In the genomic region with DNA sequence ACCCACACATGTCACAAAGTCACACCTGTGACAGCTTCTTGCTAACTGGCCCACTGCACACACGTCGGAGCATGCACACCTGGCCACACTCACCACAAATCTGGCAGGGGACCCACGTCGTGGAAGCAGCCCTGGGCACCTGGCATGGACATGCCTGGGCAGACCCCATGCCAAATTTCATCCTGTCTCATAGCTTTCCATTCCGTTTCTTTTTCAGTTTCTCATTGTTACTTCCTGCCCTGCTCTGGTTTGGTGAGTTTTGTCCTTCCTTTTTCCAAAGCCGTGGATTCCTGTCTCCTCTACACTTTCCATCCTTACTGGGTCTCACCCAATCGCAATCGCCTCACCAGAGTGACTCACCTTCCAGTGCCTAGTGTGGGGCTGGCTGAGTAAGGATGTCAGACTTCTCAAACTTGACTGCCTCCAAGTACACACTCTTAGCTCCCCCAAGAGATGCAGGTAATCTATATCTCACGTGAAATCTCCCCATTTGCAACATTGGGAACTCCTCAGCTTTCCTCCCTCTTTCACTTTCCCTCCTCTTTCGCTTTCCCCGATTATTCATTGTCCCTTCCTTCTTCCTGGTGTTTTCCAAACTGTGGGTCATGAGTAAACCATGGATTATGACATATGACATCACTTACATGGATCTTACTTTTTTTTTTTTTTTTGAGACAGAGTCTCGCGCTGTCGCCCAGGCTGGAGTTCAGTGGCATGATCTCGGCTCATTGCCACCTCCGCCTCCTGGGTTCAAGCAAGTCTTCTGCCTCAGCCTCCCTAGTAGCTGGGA, we compare ENCODE assay signal across 9 cellular contexts. TPM values are rescaled to one million over a fixed set of nuclear protein-coding genes. Genes with fewer than 3 reads are reported as not detected.
A peak's percentile ranks its signal among the peaks of the same experiment; 100 is the strongest.
DNase-seq lines count a peak whose midpoint lies in the region; ATAC-seq and TF ChIP-seq lines count a peak whose summit lies in the region.
"Had no signal": no experiment of that assay in that cellular context is flagged by ENCODE, and none has a peak within 500 bp of the region (broad histone marks: within the 10 kb centered on the region; RNA-seq: fewer than 3 reads in every experiment).

No MANE protein-coding gene starts in this region.

- no peak for DNase-seq in heart left ventricle
- DNase-seq in cardiac septum (ENCODE audit: low spot score), result no peak
- no peak for DNase-seq in epithelial cell of proximal tubule (ENCODE audit: low read depth)
- no peak for DNase-seq in skeletal muscle cell (ENCODE audit: low read depth)
- no peak for DNase-seq in NCI-H446 treated with DMSO at 0.1 percent for 48 hours (lab: John Stamatoyannopoulos, UW)
- DNase-seq in cerebellar cortex (ENCODE audit: low spot score), result no peak

- peaks cover 0 to 46% (median 21%) of the 10 kb centered on the region in 12 donors for H3K4me1 ChIP-seq in heart left ventricle

- no peak for TF ChIP-seq POLR2A in heart left ventricle (IDR thresholded peaks at IDR 0.05)

- no peak for ATAC-seq in heart left ventricle
- peak; percentile 5 for ATAC-seq in SK-N-SH treated with all-trans-retinoic acid at 6 μM for 48 hours
- no peak for ATAC-seq in HG02759 (IDR thresholded peaks at IDR 0.05; ENCODE audit: unreplicated experiment)

- H3K36me3 ChIP-seq in heart left ventricle, result no peaks in the 10 kb centered on the region

- intact Hi-C loops in heart left ventricle (cut with DNase I), result no loop called here
- intact Hi-C loops in cardiac septum (cut with DNase I), result no loop called here

- 52 to 56% (median 55%) methylated on average over 16 of the region's 16 CpGs for WGBS in heart left ventricle, 4 donors

- H3K27ac ChIP-seq in heart left ventricle, result peak overlapping the region in 7 of 12 donors; percentile 30 to 100 (median 76)

- no peak for TF ChIP-seq CTCF in heart left ventricle (IDR thresholded peaks at IDR 0.05)
- TF ChIP-seq CTCF in epithelial cell of proximal tubule (conservative IDR thresholded peaks at IDR 0.05; ENCODE audit: low read depth, low read length), result no peak

- H3K9me3 ChIP-seq in heart left ventricle, result no peaks in the 10 kb centered on the region

- peak overlapping the region in 4 of 12 donors; percentile 2 to 96 (median 59) for H3K4me3 ChIP-seq in heart left ventricle
- peak overlapping the region; percentile 56 for H3K4me3 ChIP-seq in epithelial cell of proximal tubule (ENCODE audit: low read depth, low read length)
- H3K4me3 ChIP-seq in skeletal muscle cell (ENCODE audit: low read depth, low read length), result peak overlapping the region; percentile 47

- H3K27me3 ChIP-seq in heart left ventricle, result no peaks in the 10 kb centered on the region
- H3K27me3 ChIP-seq: dorsolateral prefrontal cortex had no signal

TF ChIP-seq in SK-N-SH treated with all-trans-retinoic acid at 6 μM for 48 hours, 23 proteins besides CTCF, POLR2A, EP300 and RAD21:
- TF ChIP-seq ZNF70 (CRISPR knock-in tag; IDR thresholded peaks at IDR 0.05) (no peak), ZFP30 (CRISPR knock-in tag; IDR thresholded peaks at IDR 0.05) (no peak), ZFP3 (CRISPR knock-in tag; IDR thresholded peaks at IDR 0.05) (no peak), ESRRG (CRISPR knock-in tag; IDR thresholded peaks at IDR 0.05) (no peak), ZC3H10 (CRISPR knock-in tag; IDR thresholded peaks at IDR 0.05) (no peak), PATZ1 (CRISPR knock-in tag; IDR thresholded peaks at IDR 0.05; ENCODE audit: borderline replicate concordance) (no peak), ARNTL (CRISPR knock-in tag; IDR thresholded peaks at IDR 0.05; ENCODE audit: borderline replicate concordance, low read depth) (no peak), PPARA (CRISPR knock-in tag; IDR thresholded peaks at IDR 0.05; ENCODE audit: borderline replicate concordance) (no peak), ZNF565 (CRISPR knock-in tag; conservative IDR thresholded peaks at IDR 0.05; ENCODE audit: low read depth) (no peak), ZNF8 (CRISPR knock-in tag; IDR thresholded peaks at IDR 0.05) (no peak), CSDC2 (CRISPR knock-in tag; IDR thresholded peaks at IDR 0.05) (no peak)

RNA-seq across cellular contexts. Expression of gene BBC3, which starts 1.6 kb away (rescaled TPM):
- total RNA-seq in heart left ventricle (1 to 10 TPM; 1.9 to 5.4 (median 4.6) TPM), cardiac septum (4.4 TPM), epithelial cell of proximal tubule (8.7 and 16.0 TPM in 2 replicates)
- 1 to 10 TPM; 3.8 to 5.0 TPM for polyA plus RNA-seq in heart left ventricle

RNA-seq across cellular contexts. Expression of gene CCDC9, which starts 23.7 kb away (rescaled TPM):
- total RNA-seq in heart left ventricle (10 to 100 TPM in 8 of 9 donors, 1 to 10 TPM in 1; 6.7 to 23.8 (median 14.9) TPM), cardiac septum (23.1 TPM), epithelial cell of proximal tubule (14.7 and 17.8 TPM in 2 replicates)
- 10 to 100 TPM; 29.5 to 33.3 TPM for polyA plus RNA-seq in heart left ventricle

RNA-seq across cellular contexts. Expression of gene INAFM1, which starts 42.1 kb away (rescaled TPM):
- 10 to 100 TPM in 5 of 9 donors, 1 to 10 TPM in 4; 4.8 to 14.0 (median 10.3) TPM for total RNA-seq in heart left ventricle
- 1 to 10 TPM; 7.4 to 8.3 TPM for polyA plus RNA-seq in heart left ventricle
- 18.0 TPM for total RNA-seq in cardiac septum
- 3.0 and 7.0 TPM in 2 replicates for total RNA-seq in epithelial cell of proximal tubule
